Comparison of ENCODE assay signal across 8 cellular contexts in the genomic region with DNA sequence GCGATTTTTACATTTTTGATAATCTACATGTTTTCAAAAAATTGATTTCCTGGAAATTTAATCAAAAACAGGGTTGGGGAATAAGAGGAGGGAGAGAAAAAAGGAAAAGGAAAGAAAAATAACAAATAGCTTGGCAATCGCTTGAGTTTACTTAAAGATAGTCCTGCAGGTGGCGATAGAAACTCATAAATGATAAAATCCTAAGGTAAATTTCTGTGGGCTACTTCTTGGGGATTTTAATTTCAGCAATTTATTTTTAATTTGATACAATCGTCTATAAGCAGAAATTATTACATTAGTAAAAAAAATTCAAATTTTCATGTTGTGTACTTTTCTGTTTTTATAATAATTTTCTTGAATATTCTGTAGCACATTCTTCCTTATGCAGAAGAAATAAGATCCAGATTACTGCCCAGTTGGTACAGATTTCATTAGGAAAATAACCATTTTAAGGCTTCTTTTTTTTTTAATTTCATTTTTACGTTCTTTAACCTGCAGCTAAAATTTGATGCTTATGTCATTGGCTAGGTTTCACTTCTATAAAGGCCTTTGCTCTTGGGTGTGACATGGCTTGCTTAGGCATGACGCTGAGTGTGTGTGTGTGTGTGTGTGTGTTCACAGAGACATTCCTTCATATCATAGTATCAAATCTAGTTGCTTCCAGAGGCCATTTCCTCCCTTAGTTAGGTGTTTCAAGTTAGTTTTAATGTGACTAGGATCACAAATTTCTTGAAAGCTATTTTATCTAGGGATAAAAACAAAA.
DNase-seq lines count a peak whose midpoint lies in the region; ATAC-seq, FAIRE-seq and TF ChIP-seq lines count a peak whose summit lies in the region.

No MANE protein-coding gene starts in this region.

- no peak overlapping the region for H3K27ac Mint-ChIP-seq in stimulated activated naive B cell treated with anti-CD40 and anti-IgM and Interleukin-4, amounts not matched to agents 10 μg/mL and 1 μg/mL and 100 μg/mL, for 72 hours

- H3K9me2 ChIP-seq in OCI-LY1 (ENCODE audit: low read depth, low read length), result no peaks in the 10 kb centered on the region

- H3K27me3 Mint-ChIP-seq in stimulated activated naive B cell treated with anti-CD40 and anti-IgM and Interleukin-4, amounts not matched to agents 10 μg/mL and 1 μg/mL and 100 μg/mL, for 72 hours, result no peaks in the 10 kb centered on the region

- H4K20me1 ChIP-seq in OCI-LY1 (ENCODE audit: insufficient read depth, low read length), result no peaks in the 10 kb centered on the region

- H2AFZ ChIP-seq in OCI-LY1 (ENCODE audit: low read length), result no peak overlapping the region

- no peaks in the 10 kb centered on the region for H3K9me3 ChIP-seq in OCI-LY1 (ENCODE audit: low read length)

- no peaks in the 10 kb centered on the region for H3F3A ChIP-seq in OCI-LY1 (ENCODE audit: insufficient read depth, low read length)

- H3K9me3 Mint-ChIP-seq in stimulated activated naive B cell treated with anti-CD40 and anti-IgM and Interleukin-4, amounts not matched to agents 10 μg/mL and 1 μg/mL and 100 μg/mL, for 72 hours, result no peaks in the 10 kb centered on the region

- H3K9ac ChIP-seq in OCI-LY1 (ENCODE audit: low read length), result no peak overlapping the region

- H3K4me3 ChIP-seq in OCI-LY1 (ENCODE audit: low read depth, low read length, poor library complexity, severe bottlenecking) (no peak overlapping the region), fibroblast of mammary gland (ENCODE audit: control insufficient read depth, low read depth, low read length) (no peak overlapping the region)

- peak; percentile 35 for DNase-seq in fibroblast of mammary gland (ENCODE audit: low read depth)
- DNase-seq in stimulated activated naive B cell treated with anti-CD40 and anti-IgM and Interleukin-4, amounts not matched to agents 10 μg/mL and 1 μg/mL and 100 μg/mL, for 72 hours, result no peak
- no peak for DNase-seq in stimulated activated CD4-positive, alpha-beta T cell treated with anti-CD3 and anti-CD28 coated beads, Interleukin-4, amount 100 ng/mL, for 1 hour
- no peak for DNase-seq in H54 (ENCODE audit: insufficient read length, low spot score)

- peak; percentile 63 for ATAC-seq in HG02759 (IDR thresholded peaks at IDR 0.05; ENCODE audit: unreplicated experiment)
- peak; percentile 86 to 93 for ATAC-seq in stimulated activated naive B cell treated with anti-CD40 and anti-IgM and Interleukin-4, amounts not matched to agents 10 μg/mL and 1 μg/mL and 100 μg/mL, for 72 hours (replicated peaks)
- no peak for ATAC-seq in HG02571 (IDR thresholded peaks at IDR 0.05; ENCODE audit: unreplicated experiment)

- no peak overlapping the region for H3K4me3 Mint-ChIP-seq in stimulated activated naive B cell treated with anti-CD40 and anti-IgM and Interleukin-4, amounts not matched to agents 10 μg/mL and 1 μg/mL and 100 μg/mL, for 72 hours

- TF ChIP-seq CTCF in GM12874 (IDR thresholded peaks at IDR 0.05; ENCODE audit: insufficient read depth, low read depth, low read length) (peak; percentile 11; the same call in 1 of the 2 replicates), OCI-LY1 (IDR thresholded peaks at IDR 0.05; ENCODE audit: low read length) (peak; percentile 68), fibroblast of mammary gland (conservative IDR thresholded peaks at IDR 0.05; ENCODE audit: control insufficient read depth, insufficient read depth, low read depth, low read length) (peak; percentile 44)

- H3K27me3 ChIP-seq in OCI-LY1 (ENCODE audit: insufficient read depth, low read length), result no peaks in the 10 kb centered on the region

- peaks cover 27% of the 10 kb centered on the region for H3K4me1 ChIP-seq in OCI-LY1 (ENCODE audit: insufficient read depth, low read length, severe bottlenecking)

- no peaks in the 10 kb centered on the region for H3K79me2 ChIP-seq in OCI-LY1 (ENCODE audit: insufficient read depth, low read length)

- no peak for TF ChIP-seq POLR2A in H54 (IDR thresholded peaks at IDR 0.05; ENCODE audit: low read depth, low read length)

- peaks cover 3 to 21% of the 10 kb centered on the region in 2 donors for H3K36me3 Mint-ChIP-seq in stimulated activated naive B cell treated with anti-CD40 and anti-IgM and Interleukin-4, amounts not matched to agents 10 μg/mL and 1 μg/mL and 100 μg/mL, for 72 hours

- FAIRE-seq in H54 (lab: Jason Lieb, UNC), result no peak

- 0 out of 2 replicates have a peak, but pooled peaks cover 7% of the 10 kb centered on the region for H3K36me3 ChIP-seq in OCI-LY1 (ENCODE audit: insufficient read depth, low read length)

- H3K4me2 ChIP-seq in OCI-LY1 (ENCODE audit: low read length), result no peak overlapping the region

- no peak overlapping the region for H3K27ac ChIP-seq in OCI-LY1 (ENCODE audit: low read depth, low read length, poor library complexity, severe bottlenecking)

- peaks cover 5 to 8% of the 10 kb centered on the region in 2 donors for H3K4me1 Mint-ChIP-seq in stimulated activated naive B cell treated with anti-CD40 and anti-IgM and Interleukin-4, amounts not matched to agents 10 μg/mL and 1 μg/mL and 100 μg/mL, for 72 hours

Comparison
In these comparisons a context has a peak if more than half of its experiments do, and no peak if none do; other contexts are left out.
1. CTCF ChIP-seq: peak in every context shown above with its lines; median percentile 68 in OCI-LY1; 44 in fibroblast of mammary gland; 11 in GM12874.